16 cellular contexts compared by ENCODE assay signal in the genomic region with DNA sequence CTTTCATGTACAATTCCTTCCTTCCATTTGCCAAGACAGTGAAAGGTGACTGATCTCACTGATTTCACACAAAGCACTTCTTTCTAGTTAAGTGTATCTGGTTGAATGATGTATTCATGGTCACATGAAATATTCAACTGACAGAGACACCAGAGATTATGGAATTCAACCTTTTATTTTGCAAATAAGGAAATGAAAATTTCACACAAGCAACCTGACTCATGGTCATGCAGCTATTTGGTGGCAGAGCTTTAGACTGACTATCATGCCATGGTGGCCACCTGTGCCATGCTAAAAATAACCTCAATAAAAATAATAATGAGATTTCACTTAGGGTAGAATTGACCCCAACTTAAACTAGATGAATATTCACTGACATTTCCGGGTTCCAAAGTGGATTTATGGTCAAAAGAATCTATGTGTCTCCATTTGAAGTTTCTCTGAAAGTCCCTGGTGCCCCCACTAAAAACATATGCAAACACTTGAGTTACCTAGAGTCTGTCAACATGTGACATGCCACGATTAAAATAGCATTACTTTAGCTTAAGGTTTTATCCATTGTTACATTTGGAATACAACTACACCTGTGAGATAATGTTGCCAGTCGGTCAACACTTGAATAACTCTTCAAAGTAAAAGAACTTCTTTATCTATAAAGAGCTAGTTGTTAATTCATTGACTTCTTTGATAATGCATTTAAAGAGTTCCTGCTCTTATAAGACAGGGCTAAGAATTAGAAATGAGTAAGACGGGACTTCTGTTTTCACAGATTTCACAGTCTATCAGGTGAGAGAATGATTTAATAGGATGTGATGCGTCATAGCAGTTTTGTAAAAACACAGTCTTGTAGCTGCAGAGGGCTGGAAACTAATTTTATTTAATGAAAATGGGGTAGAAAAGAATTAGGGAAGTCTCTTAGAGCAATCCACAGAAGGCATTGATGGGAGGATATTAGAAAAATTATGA.
A peak's percentile ranks its signal among the peaks of the same experiment; 100 is the strongest.
DNase-seq lines count a peak whose midpoint lies in the region; ATAC-seq, FAIRE-seq and TF ChIP-seq lines count a peak whose summit lies in the region.
"Had no signal": no experiment of that assay in that cellular context is flagged by ENCODE, and none has a peak within 500 bp of the region (broad histone marks: within the 10 kb centered on the region; RNA-seq: fewer than 3 reads in every experiment).

No MANE protein-coding gene starts in this region.

- H3K9me2 ChIP-seq in OCI-LY7 (ENCODE audit: insufficient read depth, low read length): no peaks in the 10 kb centered on the region

- H3K27me3 Mint-ChIP-seq in MCF 10A (ENCODE audit: insufficient read depth, unreplicated experiment): no peaks in the 10 kb centered on the region
- H3K27me3 Mint-ChIP-seq: CD4-positive, alpha-beta memory T cell had no signal

- H3K36me3 ChIP-seq in breast epithelium: no peaks in the 10 kb centered on the region
- no peaks in the 10 kb centered on the region for H3K36me3 ChIP-seq in bronchial epithelial cell (ENCODE audit: control insufficient read depth, insufficient read depth, low read length)
- no peaks in the 10 kb centered on the region for H3K36me3 ChIP-seq in psoas muscle (ENCODE audit: insufficient read depth in 1 of 2, low read depth in 1 of 2)
- no peaks in the 10 kb centered on the region for H3K36me3 ChIP-seq in OCI-LY7 (ENCODE audit: insufficient read depth, low read length)
- H3K36me3 ChIP-seq: BLaER1, SJCRH30 had no signal

- BruUV-seq in MCF 10A (replicated peaks; lab: Mats Ljungman, UMichigan): no TSS peak
- no TSS peak for BruUV-seq in OCI-LY7 (replicated peaks; lab: Mats Ljungman, UMichigan)

- H3K9me3 Mint-ChIP-seq in MCF 10A (ENCODE audit: unreplicated experiment): no peaks in the 10 kb centered on the region

- CTCF ChIA-PET in MCF 10A (lab: Yijun Ruan, JAX) (interaction anchor here (0.5 to 11.8 kb wide), 20 partner anchors 12 to 437 kb away, joined by 3 to 436 read pairs (median 4); no protein-coding TSS in a partner anchor), OCI-LY7 (lab: Charles Lee; ENCODE audit: unreplicated experiment) (interaction anchor here (0.7 kb wide), 1 partner anchor 405 kb away, joined by 3 read pairs; no protein-coding TSS in a partner anchor)

- peak; percentile 28 for ATAC-seq in left colon
- ATAC-seq in psoas muscle: no peak

- H3K4me3 ChIP-seq in breast epithelium (no peak overlapping the region), bronchial epithelial cell (ENCODE audit: low read depth, low read length) (no peak overlapping the region), psoas muscle (no peak overlapping the region), OCI-LY7 (ENCODE audit: low read depth, low read length, poor library complexity, severe bottlenecking) (no peak overlapping the region)
- H3K4me3 ChIP-seq: BLaER1, SJCRH30 had no signal

- H4K20me1 ChIP-seq in OCI-LY7 (ENCODE audit: insufficient read depth, low read length): no peaks in the 10 kb centered on the region
- H4K20me1 ChIP-seq: BLaER1 had no signal

- WGBS in psoas muscle, 3 donors: 69 to 76% (median 75%) methylated on average over 5 of the region's 5 CpGs

- H3K27ac ChIP-seq in breast epithelium: no peak overlapping the region
- H3K27ac ChIP-seq in psoas muscle: no peak overlapping the region
- H3K27ac ChIP-seq in OCI-LY7 (ENCODE audit: low read depth, low read length, poor library complexity, severe bottlenecking): no peak overlapping the region
- H3K27ac ChIP-seq: BLaER1, KMS-11, SJCRH30 had no signal

- H3K36me3 Mint-ChIP-seq in MCF 10A (ENCODE audit: insufficient read depth, unreplicated experiment): no peaks in the 10 kb centered on the region
- H3K36me3 Mint-ChIP-seq: CD4-positive, alpha-beta memory T cell had no signal

- H2AFZ ChIP-seq in OCI-LY7 (ENCODE audit: low read length): no peak overlapping the region

- no peak overlapping the region for H3K4me3 Mint-ChIP-seq in MCF 10A (ENCODE audit: unreplicated experiment)
- H3K4me3 Mint-ChIP-seq: CD4-positive, alpha-beta memory T cell; H9 had no signal

- POLR2A ChIA-PET in MCF 10A (lab: Yijun Ruan, JAX) (interaction anchor here (0.6 to 4.0 kb wide), 10 partner anchors 22 to 479 kb away, joined by 3 to 37 read pairs (median 3); no protein-coding TSS in a partner anchor), OCI-LY7 (lab: Charles Lee) (no interaction called here)

- no peak for TF ChIP-seq CTCF in MCF 10A (IDR thresholded peaks at IDR 0.05; ENCODE audit: unreplicated experiment)
- no peak for TF ChIP-seq CTCF in breast epithelium (IDR thresholded peaks at IDR 0.05)
- no peak for TF ChIP-seq CTCF in bronchial epithelial cell (IDR thresholded peaks at IDR 0.05; ENCODE audit: insufficient read depth, low read length, severe bottlenecking)
- no peak for TF ChIP-seq CTCF in psoas muscle (IDR thresholded peaks at IDR 0.05)
- TF ChIP-seq CTCF in OCI-LY7 (conservative IDR thresholded peaks at IDR 0.05; ENCODE audit: low read length): no peak

- H3K4me1 ChIP-seq in breast epithelium (no peaks in the 10 kb centered on the region), psoas muscle (no peaks in the 10 kb centered on the region), OCI-LY7 (ENCODE audit: insufficient read depth, low read length, poor library complexity, severe bottlenecking) (no peaks in the 10 kb centered on the region)
- H3K4me1 ChIP-seq: SJCRH30 had no signal

- H3K27ac Mint-ChIP-seq in MCF 10A (ENCODE audit: low read depth, unreplicated experiment): peak overlapping the region; percentile 63
- H3K27ac Mint-ChIP-seq: CD4-positive, alpha-beta memory T cell; H9 had no signal

- FAIRE-seq in bronchial epithelial cell (lab: Jason Lieb, UNC): no peak
- FAIRE-seq: D721Med, G401.6 had no signal

- no peaks in the 10 kb centered on the region for H3K79me2 ChIP-seq in OCI-LY7 (ENCODE audit: insufficient read depth, low read depth, low read length)

- H3K27me3 ChIP-seq in breast epithelium (no peaks in the 10 kb centered on the region), bronchial epithelial cell (ENCODE audit: control insufficient read depth, insufficient read depth, low read length) (no peaks in the 10 kb centered on the region), psoas muscle (ENCODE audit: insufficient read depth in 3 of 3, low read length in 2 of 3) (peaks cover 0 to 2% (median 0%) of the 10 kb centered on the region in 3 donors)
- H3K27me3 ChIP-seq: BLaER1, SJCRH30 had no signal

- DNase-seq in MCF 10A (ENCODE audit: unreplicated experiment): no peak
- DNase-seq in breast epithelium (ENCODE audit: low spot score in 2 of 2): no peak
- DNase-seq in bronchial epithelial cell (ENCODE audit: low read depth): peak; percentile 92
- DNase-seq in left colon: no peak
- no peak for DNase-seq in effector CD8-positive, alpha-beta T cell (lab: John Stamatoyannopoulos, UW)
- no peak for DNase-seq in psoas muscle
- no peak for DNase-seq in OCI-LY7 (ENCODE audit: low spot score)
- DNase-seq: CD4-positive, alpha-beta memory T cell; H9; NCI-H1436; NCI-H1930; SJCRH30 had no signal

- H3K9me3 ChIP-seq in breast epithelium (no peaks in the 10 kb centered on the region), psoas muscle (no peaks in the 10 kb centered on the region), OCI-LY7 (ENCODE audit: low read length) (no peaks in the 10 kb centered on the region)
- H3K9me3 ChIP-seq: SJCRH30 had no signal

- H3K4me2 ChIP-seq in OCI-LY7 (ENCODE audit: low read length): no peak overlapping the region
- H3K4me2 ChIP-seq: BLaER1, KMS-11 had no signal

- intact Hi-C loops in MCF 10A (cut with micrococcal nuclease): loop anchor here (5.0 kb wide), 2 partner anchors 229 to 504 kb away; no protein-coding TSS in a partner anchor
- intact Hi-C loops in breast epithelium (cut with DNase I; ENCODE audit: low total_unique reads): loop anchor here (10.0 kb wide), 1 partner anchor 402 kb away; no protein-coding TSS in a partner anchor
- intact Hi-C loops in left colon (cut with DNase I, micrococcal nuclease): loop anchor here (10.0 kb wide), 2 partner anchors 282 to 412 kb away; no protein-coding TSS in a partner anchor
- intact Hi-C loops in psoas muscle (cut with DNase I): loop anchor here (5.0 to 10.0 kb wide), 3 partner anchors 289 to 502 kb away; no protein-coding TSS in a partner anchor
- intact Hi-C loops in OCI-LY7 (cut with micrococcal nuclease; ENCODE audit: unreplicated experiment): loop anchor here (10.0 kb wide), 1 partner anchor 272 kb away; no protein-coding TSS in a partner anchor

- TF ChIP-seq POLR2A in breast epithelium (IDR thresholded peaks at IDR 0.05): no peak

- peaks cover 21% of the 10 kb centered on the region for H3K4me1 Mint-ChIP-seq in MCF 10A (ENCODE audit: insufficient read depth, unreplicated experiment)
